Comparison of ENCODE assay signal across 15 cellular contexts in genomic region chr17:65023791-65024190, GRCh38. TPM values are rescaled to one million over a fixed set of nuclear protein-coding genes. Genes with fewer than 3 reads are reported as not detected.
DNase-seq lines count a peak whose midpoint lies in the region; ATAC-seq and TF ChIP-seq lines count a peak whose summit lies in the region.
"Had no signal": no experiment of that assay in that cellular context is flagged by ENCODE, and none has a peak within 500 bp of the region (broad histone marks: within the 10 kb centered on the region; RNA-seq: fewer than 3 reads in every experiment).

No MANE protein-coding gene starts in this region.

- no peaks in the 10 kb centered on the region for H3K9me3 ChIP-seq in sigmoid colon

- ATAC-seq in activated CD4-positive, alpha-beta T cell treated with anti-CD3 and anti-CD28 coated beads for 36 hours = no peak
- ATAC-seq in central memory CD8-positive, alpha-beta T cell (replicated peaks; ENCODE audit: extremely low read depth, poor library complexity, severe bottlenecking) = no peak
- no peak for ATAC-seq in GM19023 (IDR thresholded peaks at IDR 0.05; ENCODE audit: unreplicated experiment)
- ATAC-seq in sciatic nerve = no peak

- intact Hi-C loops in activated CD4-positive, alpha-beta T cell treated with anti-CD3 and anti-CD28 coated beads for 36 hours (cut with DNase I, micrococcal nuclease) = loop anchor here (1.0 to 2.0 kb wide), 3 partner anchors 15 to 48 kb away; no protein-coding TSS in a partner anchor
- intact Hi-C loops in sigmoid colon (cut with DNase I) = no loop called here
- intact Hi-C loops in sciatic nerve (cut with DNase I) = no loop called here

- H3K9me3 Mint-ChIP-seq in activated CD4-positive, alpha-beta T cell treated with anti-CD3 and anti-CD28 coated beads for 36 hours (ENCODE audit: low read depth) = no peaks in the 10 kb centered on the region
- no peaks in the 10 kb centered on the region for H3K9me3 Mint-ChIP-seq in activated CD4-positive, alpha-beta T cell treated with anti-CD3 and anti-CD28 coated beads, Interleukin-2, amount 10 ng/mL, durations not matched to agents 7 days and 5 days
- H3K9me3 Mint-ChIP-seq in central memory CD8-positive, alpha-beta T cell = no peaks in the 10 kb centered on the region
- H3K9me3 Mint-ChIP-seq: neural progenitor cell had no signal

- no peak for TF ChIP-seq POLR2A in sigmoid colon (IDR thresholded peaks at IDR 0.05)

- peak overlapping the region; percentile 53 for H3K4me3 Mint-ChIP-seq in activated CD4-positive, alpha-beta T cell treated with anti-CD3 and anti-CD28 coated beads for 36 hours
- no peak overlapping the region for H3K4me3 Mint-ChIP-seq in activated CD4-positive, alpha-beta T cell treated with anti-CD3 and anti-CD28 coated beads, Interleukin-2, amount 10 ng/mL, durations not matched to agents 7 days and 5 days
- H3K4me3 Mint-ChIP-seq in central memory CD8-positive, alpha-beta T cell = peak overlapping the region; percentile 13
- H3K4me3 Mint-ChIP-seq: neural progenitor cell had no signal

- H3K36me3 ChIP-seq in sigmoid colon = no peaks in the 10 kb centered on the region
- H3K36me3 ChIP-seq: neural progenitor cell had no signal

- H3K27me3 Mint-ChIP-seq in activated CD4-positive, alpha-beta T cell treated with anti-CD3 and anti-CD28 coated beads for 36 hours = no peaks in the 10 kb centered on the region
- H3K27me3 Mint-ChIP-seq in activated CD4-positive, alpha-beta T cell treated with anti-CD3 and anti-CD28 coated beads, Interleukin-2, amount 10 ng/mL, durations not matched to agents 7 days and 5 days = no peaks in the 10 kb centered on the region
- H3K27me3 Mint-ChIP-seq in central memory CD8-positive, alpha-beta T cell = no peaks in the 10 kb centered on the region

- H3K27me3 ChIP-seq in sigmoid colon = no peaks in the 10 kb centered on the region
- H3K27me3 ChIP-seq: neural progenitor cell had no signal

- no peak overlapping the region for H3K4me3 ChIP-seq in LNCaP clone FGC (ENCODE audit: low read depth, low read length)
- no peak overlapping the region for H3K4me3 ChIP-seq in sigmoid colon
- H3K4me3 ChIP-seq: neural progenitor cell had no signal

- H3K4me1 ChIP-seq in sigmoid colon = peaks cover 0 to 77% (median 67%) of the 10 kb centered on the region in 4 donors

- CTCF ChIA-PET in activated CD4-positive, alpha-beta T cell treated with anti-CD3 and anti-CD28 coated beads for 36 hours (lab: Charles Lee) = interaction anchor here (1.2 kb wide), 1 partner anchor 174 kb away, joined by 4 read pairs; no protein-coding TSS in a partner anchor
- CTCF ChIA-PET in activated CD4-positive, alpha-beta T cell treated with anti-CD3 and anti-CD28 coated beads, Interleukin-2, amount 10 ng/mL, durations not matched to agents 7 days and 5 days (lab: Charles Lee) = interaction anchor here (1.5 kb wide), 1 partner anchor 16 kb away, joined by 4 read pairs; no protein-coding TSS in a partner anchor

- 80 to 86% methylated on average over 5 of the region's 5 CpGs for WGBS in sigmoid colon, 2 donors

- peaks cover 32% of the 10 kb centered on the region for H3K36me3 Mint-ChIP-seq in activated CD4-positive, alpha-beta T cell treated with anti-CD3 and anti-CD28 coated beads for 36 hours (ENCODE audit: low read depth)
- peaks cover 32% of the 10 kb centered on the region for H3K36me3 Mint-ChIP-seq in activated CD4-positive, alpha-beta T cell treated with anti-CD3 and anti-CD28 coated beads, Interleukin-2, amount 10 ng/mL, durations not matched to agents 7 days and 5 days (ENCODE audit: low read depth)
- H3K36me3 Mint-ChIP-seq in central memory CD8-positive, alpha-beta T cell (ENCODE audit: insufficient read depth) = peaks cover 31% of the 10 kb centered on the region

- H3K27ac Mint-ChIP-seq in activated CD4-positive, alpha-beta T cell treated with anti-CD3 and anti-CD28 coated beads for 36 hours = peak overlapping the region; percentile 79
- H3K27ac Mint-ChIP-seq in activated CD4-positive, alpha-beta T cell treated with anti-CD3 and anti-CD28 coated beads, Interleukin-2, amount 10 ng/mL, durations not matched to agents 7 days and 5 days = no peak overlapping the region
- peak overlapping the region; percentile 56 for H3K27ac Mint-ChIP-seq in central memory CD8-positive, alpha-beta T cell (ENCODE audit: low read depth)
- H3K27ac Mint-ChIP-seq: neural progenitor cell had no signal

- peaks cover 81% of the 10 kb centered on the region for H3K4me1 Mint-ChIP-seq in activated CD4-positive, alpha-beta T cell treated with anti-CD3 and anti-CD28 coated beads for 36 hours
- H3K4me1 Mint-ChIP-seq in activated CD4-positive, alpha-beta T cell treated with anti-CD3 and anti-CD28 coated beads, Interleukin-2, amount 10 ng/mL, durations not matched to agents 7 days and 5 days = peaks cover 62% of the 10 kb centered on the region
- H3K4me1 Mint-ChIP-seq in central memory CD8-positive, alpha-beta T cell = peaks cover 88% of the 10 kb centered on the region

- peak overlapping the region in 3 of 4 donors; percentile 34 to 63 (median 60) for H3K27ac ChIP-seq in sigmoid colon
- H3K27ac ChIP-seq: neural progenitor cell had no signal

- TF ChIP-seq CTCF in LNCaP clone FGC (IDR thresholded peaks at IDR 0.05; ENCODE audit: control insufficient read depth, extremely low read depth, insufficient read depth) (no peak), sigmoid colon (IDR thresholded peaks at IDR 0.05) (no peak)

- no peak for TF ChIP-seq EP300 in sigmoid colon (IDR thresholded peaks at IDR 0.05)

- POLR2A ChIA-PET in activated CD4-positive, alpha-beta T cell treated with anti-CD3 and anti-CD28 coated beads for 36 hours (lab: Charles Lee) = no interaction called here
- POLR2A ChIA-PET in activated CD4-positive, alpha-beta T cell treated with anti-CD3 and anti-CD28 coated beads, Interleukin-2, amount 10 ng/mL, durations not matched to agents 7 days and 5 days (lab: Charles Lee) = no interaction called here

- DNase-seq in activated CD4-positive, alpha-beta T cell treated with anti-CD3 and anti-CD28 coated beads for 36 hours = no peak
- DNase-seq in activated CD4-positive, alpha-beta T cell treated with anti-CD3 and anti-CD28 coated beads, Interleukin-2, amount 10 ng/mL, durations not matched to agents 7 days and 5 days = no peak
- DNase-seq in LNCaP clone FGC (ENCODE audit: low read depth) = peak; percentile 46
- no peak for DNase-seq in central memory CD8-positive, alpha-beta T cell (ENCODE audit: low spot score in 2 of 2)
- no peak for DNase-seq in sigmoid colon
- no peak for DNase-seq in NCI-H748 treated with DMSO at 0.1 percent for 48 hours (lab: John Stamatoyannopoulos, UW)
- no peak for DNase-seq in sciatic nerve (ENCODE audit: low spot score)
- DNase-seq: activated CD4-positive, alpha-beta T cell treated with anti-CD3 and anti-CD28 coated beads for 48 hours; anterior cingulate cortex; GDM1; NCI-H146; SHP77 treated with DMSO at 0.1 percent for 48 hours; stimulated activated CD4-positive, alpha-beta T cell treated with anti-CD3 and anti-CD28 coated beads, Interleukin-2, amount 100 ng/mL, for 24 hours had no signal

RNA-seq across cellular contexts. Expression of gene GNA13, which starts 32.7 kb away (rescaled TPM):
- 10 to 100 TPM; 45.9 to 47.3 TPM for total RNA-seq in activated CD4-positive, alpha-beta T cell treated with anti-CD3 and anti-CD28 coated beads for 36 hours
- 10 to 100 TPM; 80.9 to 94.9 TPM for total RNA-seq in activated CD4-positive, alpha-beta T cell treated with anti-CD3 and anti-CD28 coated beads, Interleukin-2, amount 10 ng/mL, durations not matched to agents 7 days and 5 days
- total RNA-seq in sigmoid colon (100 to 1,000 TPM in 2 of 4 donors, 10 to 100 TPM in 2; 72.8 to 120 (median 96.4) TPM), sciatic nerve (50.3 TPM)
- polyA plus RNA-seq in sigmoid colon = 10 to 100 TPM; 33.1 to 62.9 (median 39.6) TPM

Comparison
In these comparisons a context has a peak if more than half of its experiments do, and no peak if none do; other contexts are left out.
1. intact Hi-C loops: an anchor here in activated CD4-positive, alpha-beta T cell treated with anti-CD3 and anti-CD28 coated beads for 36 hours (1.0 to 2.0 kb wide); none called in sigmoid colon and sciatic nerve.